ENCODE assay signal across 8 cellular contexts in the genomic region with DNA sequence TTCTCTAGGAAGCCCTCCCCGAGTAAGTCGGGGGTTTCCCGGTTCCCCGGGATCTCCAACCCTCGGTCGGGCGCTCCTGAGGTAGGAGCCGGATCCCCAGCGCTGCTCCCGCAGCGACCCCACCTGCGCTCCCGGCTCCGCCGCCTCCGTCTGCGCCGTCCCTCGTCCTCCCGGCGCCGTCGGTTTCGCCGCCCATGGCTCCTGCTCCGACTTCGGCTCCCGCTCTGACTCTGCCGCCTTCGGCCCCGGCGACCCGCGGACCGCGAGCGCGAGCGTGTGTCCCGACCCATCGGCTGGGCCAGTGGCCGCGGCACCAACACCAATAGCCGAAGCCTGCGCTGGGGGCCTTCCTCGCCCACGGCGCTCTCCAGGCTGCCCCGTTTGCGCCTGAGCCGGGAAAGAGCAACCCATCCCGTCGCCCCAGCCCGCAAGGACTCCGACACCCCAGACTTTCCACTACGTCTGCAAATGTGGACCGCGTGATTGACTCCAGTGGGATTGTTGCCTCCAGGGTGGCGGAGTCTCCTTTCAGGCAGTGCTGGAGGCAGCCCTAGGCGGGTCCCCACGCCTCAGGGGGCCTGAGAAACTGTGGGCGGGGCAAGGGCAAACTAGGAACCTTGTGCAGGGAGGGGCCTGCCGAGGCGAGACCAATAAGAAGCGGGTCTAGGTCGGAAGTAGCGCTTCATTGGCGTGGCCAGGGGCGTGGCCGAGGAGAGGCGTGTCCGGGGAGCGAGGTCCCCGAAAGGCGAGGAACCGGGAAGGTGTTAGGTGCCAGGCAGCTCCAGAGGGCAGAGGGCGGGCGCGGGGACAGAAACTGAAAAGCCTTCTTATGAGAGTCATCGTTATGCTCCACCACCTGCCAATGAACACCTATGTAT. TPM values are rescaled to one million over a fixed set of nuclear protein-coding genes. Genes with fewer than 3 reads are reported as not detected.
DNase-seq lines count a peak whose midpoint lies in the region; ATAC-seq, FAIRE-seq and TF ChIP-seq lines count a peak whose summit lies in the region.

A gene (minus strand): TSS at position 318 of the 878 bp plus-strand sequence. CDS start 28 bp downstream, at position 290.

- H3K4me3 ChIP-seq in A673 (ENCODE audit: low read depth, low read length, poor library complexity, severe bottlenecking) (peak within 1 kb of the TSS; percentile 90), cardiac fibroblast (replicated peaks in 1 of 2; ENCODE audit: low read depth in 2 of 2, low read length in 2 of 2) (peak within 1 kb of the TSS; percentile 89 to 90), small intestine (ENCODE audit: low read depth in 1 of 2, low read length in 2 of 2) (peak within 1 kb of the TSS; percentile 65 to 80)

- peaks cover 5% of the 10 kb centered on the region for H3K36me3 Mint-ChIP-seq in WTC11

- no peaks in the 10 kb centered on the region for H3K27me3 Mint-ChIP-seq in WTC11 (ENCODE audit: low read depth)

- CTCF ChIA-PET in A673 (lab: Charles Lee), result no interaction called here
- CTCF ChIA-PET in WTC11 (lab: Charles Lee), result interaction anchor here (1.0 to 1.1 kb wide), 2 partner anchors 9 to 27 kb away, joined by 3 to 5 read pairs; no protein-coding TSS in a partner anchor

- FAIRE-seq in small intestine (lab: Jason Lieb, UNC), result peak; percentile 15

- WGBS in small intestine, 3 donors, result 0% methylated on average over 77 to 80 of the region's 80 CpGs

- peak within 1 kb of the TSS; percentile 97 for H3K27ac ChIP-seq in A673 (ENCODE audit: low read depth, low read length, poor library complexity, severe bottlenecking)
- H3K27ac ChIP-seq in small intestine (ENCODE audit: low read depth in 1 of 2, low read length in 1 of 2), result peak within 1 kb of the TSS; percentile 84 to 93

- TF ChIP-seq CTCF in A673 (conservative IDR thresholded peaks at IDR 0.05; ENCODE audit: low read depth, low read length) (0 out of 2 replicates have a peak, but pooled peaks have one; percentile 7), WTC11 (IDR thresholded peaks at IDR 0.05) (no peak), cardiac fibroblast (IDR thresholded peaks at IDR 0.05; ENCODE audit: low read depth, low read length) (no peak)

- H3K4me1 Mint-ChIP-seq in WTC11, result peaks cover 5% of the 10 kb centered on the region

- POLR2A ChIA-PET in A673 (lab: Charles Lee; ENCODE audit: low non-redundant PET) (interaction anchor here (0.6 kb wide), 1 partner anchor 504 kb away, joined by 4 read pairs; no protein-coding TSS in a partner anchor), WTC11 (lab: Charles Lee) (no interaction called here)

- peak; percentile 99 for DNase-seq in A673 (ENCODE audit: low spot score)
- DNase-seq in NCI-H226, result peak; percentile 96
- DNase-seq in WTC11 (ENCODE audit: low spot score), result peak; percentile 99
- DNase-seq in cardiac fibroblast (ENCODE audit: low read depth in 2 of 2), result peak; percentile 98 to 99
- DNase-seq in iPS-NIHi11 (ENCODE audit: low spot score), result peak; percentile 100
- DNase-seq in small intestine, result peak; percentile 100

- BruUV-seq in A673 (replicated peaks; lab: Mats Ljungman, UMichigan), result no TSS peak

- H3K9me3 ChIP-seq in A673 (ENCODE audit: low read depth, low read length, poor library complexity, severe bottlenecking), result no peaks in the 10 kb centered on the region
- no peaks in the 10 kb centered on the region for H3K9me3 ChIP-seq in small intestine (ENCODE audit: control insufficient read depth, low read depth)

- peaks cover 12% of the 10 kb centered on the region for H3K4me1 ChIP-seq in A673 (ENCODE audit: insufficient read depth, low read length, poor library complexity, severe bottlenecking)
- peaks cover 0 to 2% of the 10 kb centered on the region in 2 donors for H3K4me1 ChIP-seq in small intestine (ENCODE audit: control insufficient read depth in 2 of 2, insufficient read depth in 1 of 2, low read depth in 1 of 2, low read length in 1 of 2)

- intact Hi-C loops in A673 (cut with micrococcal nuclease; ENCODE audit: unreplicated experiment), result no loop called here

- H3K36me3 ChIP-seq in A673 (ENCODE audit: insufficient read depth, low read length, poor library complexity, severe bottlenecking) (peaks cover under 1% of the 10 kb centered on the region), small intestine (ENCODE audit: control insufficient read depth in 2 of 2, insufficient read depth in 2 of 2, low read length in 2 of 2) (peaks cover under 1 to 4% of the 10 kb centered on the region in 2 donors)

- peak; percentile 85 for ATAC-seq in GM18873 (IDR thresholded peaks at IDR 0.05; ENCODE audit: low FRiP score, unreplicated experiment)
- ATAC-seq in HG03139 (IDR thresholded peaks at IDR 0.05; ENCODE audit: unreplicated experiment), result peak; percentile 82
- ATAC-seq in WTC11, result peak; percentile 98

- peak within 1 kb of the TSS; percentile 98 for H3K4me3 Mint-ChIP-seq in WTC11

- no peaks in the 10 kb centered on the region for H3K27me3 ChIP-seq in A673 (replicated peaks; ENCODE audit: insufficient read depth, low read depth, low read length, poor library complexity)
- H3K27me3 ChIP-seq in small intestine (ENCODE audit: control insufficient read depth in 2 of 2, insufficient read depth in 2 of 2, low read length in 2 of 2), result no peaks in the 10 kb centered on the region

- H3K9me3 Mint-ChIP-seq in WTC11, result no peaks in the 10 kb centered on the region

- H3K27ac Mint-ChIP-seq in WTC11, result peak within 1 kb of the TSS; percentile 95

TF ChIP-seq in WTC11, 78 proteins besides CTCF, POLR2A, EP300 and RAD21 (continues in another document):
- TF ChIP-seq, protein P1, sequence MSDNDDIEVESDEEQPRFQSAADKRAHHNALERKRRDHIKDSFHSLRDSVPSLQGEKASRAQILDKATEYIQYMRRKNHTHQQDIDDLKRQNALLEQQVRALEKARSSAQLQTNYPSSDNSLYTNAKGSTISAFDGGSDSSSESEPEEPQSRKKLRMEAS (CRISPR knock-in tag; IDR thresholded peaks at IDR 0.05), result peak; percentile 80
- no peak for TF ChIP-seq ZNF219 (CRISPR knock-in tag; IDR thresholded peaks at IDR 0.05; ENCODE audit: borderline replicate concordance)
- no peak for TF ChIP-seq RORB (CRISPR knock-in tag; IDR thresholded peaks at IDR 0.05)
- TF ChIP-seq, protein P2, sequence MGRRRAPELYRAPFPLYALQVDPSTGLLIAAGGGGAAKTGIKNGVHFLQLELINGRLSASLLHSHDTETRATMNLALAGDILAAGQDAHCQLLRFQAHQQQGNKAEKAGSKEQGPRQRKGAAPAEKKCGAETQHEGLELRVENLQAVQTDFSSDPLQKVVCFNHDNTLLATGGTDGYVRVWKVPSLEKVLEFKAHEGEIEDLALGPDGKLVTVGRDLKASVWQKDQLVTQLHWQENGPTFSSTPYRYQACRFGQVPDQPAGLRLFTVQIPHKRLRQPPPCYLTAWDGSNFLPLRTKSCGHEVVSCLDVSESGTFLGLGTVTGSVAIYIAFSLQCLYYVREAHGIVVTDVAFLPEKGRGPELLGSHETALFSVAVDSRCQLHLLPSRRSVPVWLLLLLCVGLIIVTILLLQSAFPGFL (CRISPR knock-in tag; IDR thresholded peaks at IDR 0.05; ENCODE audit: borderline replicate concordance), result 0 out of 2 replicates have a peak, but pooled peaks have one; percentile 53
- TF ChIP-seq, protein P3, sequence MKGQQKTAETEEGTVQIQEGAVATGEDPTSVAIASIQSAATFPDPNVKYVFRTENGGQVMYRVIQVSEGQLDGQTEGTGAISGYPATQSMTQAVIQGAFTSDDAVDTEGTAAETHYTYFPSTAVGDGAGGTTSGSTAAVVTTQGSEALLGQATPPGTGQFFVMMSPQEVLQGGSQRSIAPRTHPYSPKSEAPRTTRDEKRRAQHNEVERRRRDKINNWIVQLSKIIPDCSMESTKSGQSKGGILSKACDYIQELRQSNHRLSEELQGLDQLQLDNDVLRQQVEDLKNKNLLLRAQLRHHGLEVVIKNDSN (CRISPR knock-in tag; IDR thresholded peaks at IDR 0.05), result peak; percentile 37; the same call in 1 of the 2 replicates
- peak; percentile 57; the same call in 1 of the 2 replicates for TF ChIP-seq NFYB (CRISPR knock-in tag; conservative IDR thresholded peaks at IDR 0.05; ENCODE audit: low read depth)
- no peak for TF ChIP-seq ZNF317 (CRISPR knock-in tag; IDR thresholded peaks at IDR 0.05; ENCODE audit: borderline replicate concordance, low read depth)
- TF ChIP-seq ZNF416 (CRISPR knock-in tag; IDR thresholded peaks at IDR 0.05), result peak; percentile 84
- no peak for TF ChIP-seq ZNF423 (CRISPR knock-in tag; IDR thresholded peaks at IDR 0.05)
- TF ChIP-seq GRHL2 (CRISPR knock-in tag; IDR thresholded peaks at IDR 0.05; ENCODE audit: insufficient replicate concordance, severe bottlenecking), result no peak
- TF ChIP-seq ESRRA (CRISPR knock-in tag; IDR thresholded peaks at IDR 0.05; ENCODE audit: borderline replicate concordance), result peak; percentile 89; the same call in 1 of the 2 replicates
- TF ChIP-seq, protein P4, sequence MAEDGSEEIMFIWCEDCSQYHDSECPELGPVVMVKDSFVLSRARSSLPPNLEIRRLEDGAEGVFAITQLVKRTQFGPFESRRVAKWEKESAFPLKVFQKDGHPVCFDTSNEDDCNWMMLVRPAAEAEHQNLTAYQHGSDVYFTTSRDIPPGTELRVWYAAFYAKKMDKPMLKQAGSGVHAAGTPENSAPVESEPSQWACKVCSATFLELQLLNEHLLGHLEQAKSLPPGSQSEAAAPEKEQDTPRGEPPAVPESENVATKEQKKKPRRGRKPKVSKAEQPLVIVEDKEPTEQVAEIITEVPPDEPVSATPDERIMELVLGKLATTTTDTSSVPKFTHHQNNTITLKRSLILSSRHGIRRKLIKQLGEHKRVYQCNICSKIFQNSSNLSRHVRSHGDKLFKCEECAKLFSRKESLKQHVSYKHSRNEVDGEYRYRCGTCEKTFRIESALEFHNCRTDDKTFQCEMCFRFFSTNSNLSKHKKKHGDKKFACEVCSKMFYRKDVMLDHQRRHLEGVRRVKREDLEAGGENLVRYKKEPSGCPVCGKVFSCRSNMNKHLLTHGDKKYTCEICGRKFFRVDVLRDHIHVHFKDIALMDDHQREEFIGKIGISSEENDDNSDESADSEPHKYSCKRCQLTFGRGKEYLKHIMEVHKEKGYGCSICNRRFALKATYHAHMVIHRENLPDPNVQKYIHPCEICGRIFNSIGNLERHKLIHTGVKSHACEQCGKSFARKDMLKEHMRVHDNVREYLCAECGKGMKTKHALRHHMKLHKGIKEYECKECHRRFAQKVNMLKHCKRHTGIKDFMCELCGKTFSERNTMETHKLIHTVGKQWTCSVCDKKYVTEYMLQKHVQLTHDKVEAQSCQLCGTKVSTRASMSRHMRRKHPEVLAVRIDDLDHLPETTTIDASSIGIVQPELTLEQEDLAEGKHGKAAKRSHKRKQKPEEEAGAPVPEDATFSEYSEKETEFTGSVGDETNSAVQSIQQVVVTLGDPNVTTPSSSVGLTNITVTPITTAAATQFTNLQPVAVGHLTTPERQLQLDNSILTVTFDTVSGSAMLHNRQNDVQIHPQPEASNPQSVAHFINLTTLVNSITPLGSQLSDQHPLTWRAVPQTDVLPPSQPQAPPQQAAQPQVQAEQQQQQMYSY (CRISPR knock-in tag; IDR thresholded peaks at IDR 0.05), result no peak
- TF ChIP-seq SP1 (CRISPR knock-in tag; conservative IDR thresholded peaks at IDR 0.05), result peak; percentile 100
- no peak for TF ChIP-seq OVOL2 (CRISPR knock-in tag; IDR thresholded peaks at IDR 0.05; ENCODE audit: borderline replicate concordance)

RNA-seq across cellular contexts. Expression of the gene that starts here (rescaled TPM):
- total RNA-seq in A673 (2021) (35.9 and 36.3 TPM in 2 replicates), WTC11 (2021) (39.3 to 43.0 TPM (median 42.2 TPM) in 3 replicates)
- 10 to 100 TPM; 11.9 to 16.4 (median 13.0) TPM for polyA plus RNA-seq in small intestine

Comparison
In these comparisons a context has a peak if more than half of its experiments do, and no peak if none do; other contexts are left out.
1. Peak in every context shown above with its lines: DNase-seq, ATAC-seq, H3K4me3 ChIP-seq and H3K27ac ChIP-seq.